ENCODE assay signal across 22 cellular contexts in the genomic region with DNA sequence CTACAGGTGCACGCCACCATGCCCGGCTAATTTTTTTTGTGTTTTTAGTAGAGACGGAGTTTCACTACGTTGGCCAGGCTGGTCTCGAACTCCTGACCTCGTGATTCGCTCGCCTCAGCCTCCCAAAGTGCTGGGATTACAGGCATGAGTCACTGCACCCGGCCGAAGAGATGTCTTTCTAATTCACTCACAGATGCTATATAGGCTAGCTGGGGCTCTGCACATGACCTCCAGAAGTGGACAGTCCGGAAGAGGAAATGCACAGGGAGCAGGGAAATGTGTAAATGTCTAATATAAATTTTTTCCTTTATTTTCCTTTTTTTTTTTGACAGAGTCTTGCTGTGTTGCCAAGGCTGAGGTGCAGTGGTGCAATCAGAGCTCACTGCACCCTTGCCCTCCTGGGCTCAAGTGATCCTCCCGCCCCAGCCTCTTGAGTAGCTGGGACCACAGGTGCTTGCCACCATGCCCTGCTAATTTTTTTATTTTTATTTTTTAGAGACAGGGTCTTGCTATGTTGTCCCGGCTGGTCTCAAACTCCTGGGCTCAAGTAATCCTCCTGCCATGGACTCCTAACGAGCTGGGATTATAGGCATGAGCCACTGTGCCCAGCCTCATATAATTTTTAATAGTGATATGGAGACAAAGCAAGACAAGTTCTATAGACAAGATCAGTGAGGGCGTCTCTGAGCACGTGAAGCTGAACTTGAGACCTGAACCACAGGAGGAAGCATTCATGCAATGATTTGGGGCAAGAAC. TPM values are rescaled to one million over a fixed set of nuclear protein-coding genes. Genes with fewer than 3 reads are reported as not detected.
DNase-seq lines count a peak whose midpoint lies in the region; ATAC-seq, FAIRE-seq and TF ChIP-seq lines count a peak whose summit lies in the region.
"Had no signal": no experiment of that assay in that cellular context is flagged by ENCODE, and none has a peak within 500 bp of the region (broad histone marks: within the 10 kb centered on the region; RNA-seq: fewer than 3 reads in every experiment).

No MANE protein-coding gene starts in this region.

- intact Hi-C loops in GM12878 (cut with micrococcal nuclease; ENCODE audit: unreplicated experiment): loop anchor here (10.0 kb wide), 1 partner anchor 283 kb away; a partner anchor contains a TSS

- H3K4me3 ChIP-seq in GM12878: no peak overlapping the region
- H3K4me3 ChIP-seq: BLaER1, GM23338, Peyer's patch had no signal

- in situ Hi-C loops in GM12878 (cut with MboI): loop anchor here (5.0 kb wide), 1 partner anchor 290 kb away; no protein-coding TSS in a partner anchor

- no peak overlapping the region for H3K9ac ChIP-seq in GM12878 (ENCODE audit: control insufficient read depth, insufficient read depth, low read length)
- H3K9ac ChIP-seq: BLaER1 had no signal

- no peak overlapping the region for H3K27ac ChIP-seq in GM12878 (ENCODE audit: control insufficient read depth, insufficient read depth)
- H3K27ac ChIP-seq: 22Rv1, BLaER1, Peyer's patch had no signal

- H3K4me2 ChIP-seq in GM12878 (ENCODE audit: control insufficient read depth, insufficient read depth): no peak overlapping the region
- H3K4me2 ChIP-seq: BLaER1, GM23338 had no signal

- 77% methylated on average over 16 of the region's 16 CpGs for WGBS in GM12878 (ENCODE audit: insufficient coverage, insufficient replicate concordance, low lambda C conversion rate, missing lambda C conversion rate)

- BruUV-seq in GM12878 (replicated peaks; lab: Mats Ljungman, UMichigan): no TSS peak

- no peaks in the 10 kb centered on the region; a peak in 1 of 4 replicates for H3K36me3 ChIP-seq in GM12878 (ENCODE audit: control insufficient read depth in 2 of 2, insufficient read depth in 2 of 2, low read length in 1 of 2)

- H3K9me3 Mint-ChIP-seq in activated naive CD4-positive, alpha-beta T cell treated with anti-CD3 and anti-CD28 coated beads, Interleukin-2, amount 50 U/mL, for 72 hours: no peaks in the 10 kb centered on the region
- no peaks in the 10 kb centered on the region for H3K9me3 Mint-ChIP-seq in activated naive CD4-positive, alpha-beta T cell treated with anti-CD3 and anti-CD28 coated beads, Interleukin-2, amount 10 ng/mL, durations not matched to agents 7 days and 5 days
- H3K9me3 Mint-ChIP-seq in stimulated activated memory B cell treated with anti-CD40 and anti-IgM and Interleukin-4, amounts not matched to agents 10 μg/mL and 1 μg/mL and 100 μg/mL, for 72 hours: no peaks in the 10 kb centered on the region
- H3K9me3 Mint-ChIP-seq: CD4-positive, alpha-beta T cell; GM23338 had no signal

- no peak for TF ChIP-seq RAD21 in GM12878 (IDR thresholded peaks at IDR 0.05; ENCODE audit: insufficient read depth, low read depth, low read length)

- DNase-seq in activated naive CD4-positive, alpha-beta T cell treated with anti-CD3 and anti-CD28 coated beads, Interleukin-2, amount 50 U/mL, for 72 hours (ENCODE audit: low spot score in 2 of 2): no peak
- no peak for DNase-seq in activated naive CD4-positive, alpha-beta T cell treated with anti-CD3 and anti-CD28 coated beads, Interleukin-2, amount 10 ng/mL, durations not matched to agents 7 days and 5 days
- DNase-seq in GM12878 (ENCODE audit: low read depth, low spot score) (no peak), hepatic stellate cell (ENCODE audit: low spot score) (no peak)
- DNase-seq in stimulated activated CD4-positive, alpha-beta T cell treated with anti-CD3 and anti-CD28 coated beads, Interleukin-4, amount 100 ng/mL, for 24 hours: no peak
- DNase-seq: ACHN; Caco-2; CD4-positive, alpha-beta T cell; DMS 273 treated with DMSO at 0.1 percent for 48 hours; DMS79 treated with DMSO at 0.1 percent for 48 hours; Kasumi-1; NCI-H1694 treated with DMSO at 0.1 percent for 48 hours; NCI-H446; NCI-H526; Peyer's patch had no signal

- no peak for TF ChIP-seq CTCF in GM12878 (IDR thresholded peaks at IDR 0.05 in 2 of 3, conservative IDR thresholded peaks at IDR 0.05 in 1 of 3; ENCODE audit: control insufficient read depth in 2 of 3, extremely low read depth in 1 of 3, insufficient read depth in 1 of 3, low read depth in 3 of 3, low read length in 3 of 3)

- no peaks in the 10 kb centered on the region for H3K27me3 ChIP-seq in GM12878 (replicated peaks in 1 of 2; ENCODE audit: control insufficient read depth in 2 of 2, insufficient read depth in 2 of 2, low read length in 1 of 2)
- H3K27me3 ChIP-seq: BLaER1, Peyer's patch had no signal

- H4K20me1 ChIP-seq in GM12878 (ENCODE audit: control insufficient read depth, insufficient read depth): no peaks in the 10 kb centered on the region
- H4K20me1 ChIP-seq: BLaER1 had no signal

- H3K9me3 ChIP-seq in GM12878 (replicated peaks; ENCODE audit: control insufficient read depth, insufficient read depth, low read length): no peaks in the 10 kb centered on the region
- H3K9me3 ChIP-seq: BLaER1, Caco-2, Peyer's patch had no signal

- TF ChIP-seq EP300 in GM12878 (IDR thresholded peaks at IDR 0.05; ENCODE audit: borderline replicate concordance in 1 of 2, control insufficient read depth in 1 of 2, low read depth in 2 of 2, low read length in 2 of 2): no peak

- POLR2A ChIA-PET in GM12878 (lab: Charles Lee): interaction anchor here (0.6 to 0.7 kb wide), 2 partner anchors 9 to 265 kb away, joined by 4 to 5 read pairs; a partner anchor contains a TSS

- SMC1A ChIA-PET in GM12878 (lab: Charles Lee; ENCODE audit: uncharacterized antibody, unreplicated experiment): interaction anchor here (1.2 kb wide), 1 partner anchor 352 kb away, joined by 3 read pairs; a partner anchor contains a TSS

- no peaks in the 10 kb centered on the region for H3K36me3 Mint-ChIP-seq in activated naive CD4-positive, alpha-beta T cell treated with anti-CD3 and anti-CD28 coated beads, Interleukin-2, amount 50 U/mL, for 72 hours
- H3K36me3 Mint-ChIP-seq in activated naive CD4-positive, alpha-beta T cell treated with anti-CD3 and anti-CD28 coated beads, Interleukin-2, amount 10 ng/mL, durations not matched to agents 7 days and 5 days: peaks cover 28% of the 10 kb centered on the region
- H3K36me3 Mint-ChIP-seq in stimulated activated memory B cell treated with anti-CD40 and anti-IgM and Interleukin-4, amounts not matched to agents 10 μg/mL and 1 μg/mL and 100 μg/mL, for 72 hours: peaks cover 15% of the 10 kb centered on the region

- no peak for ATAC-seq in activated naive CD4-positive, alpha-beta T cell treated with anti-CD3 and anti-CD28 coated beads, Interleukin-2, amount 50 U/mL, for 72 hours
- no peak for ATAC-seq in GM12878
- no peak for ATAC-seq in stimulated activated memory B cell treated with anti-CD40 and anti-IgM and Interleukin-4, amounts not matched to agents 10 μg/mL and 1 μg/mL and 100 μg/mL, for 72 hours
- ATAC-seq: HCT116 had no signal

- peak overlapping the region; percentile 33 to 59 for H3K27ac Mint-ChIP-seq in activated naive CD4-positive, alpha-beta T cell treated with anti-CD3 and anti-CD28 coated beads, Interleukin-2, amount 50 U/mL, for 72 hours
- no peak overlapping the region for H3K27ac Mint-ChIP-seq in activated naive CD4-positive, alpha-beta T cell treated with anti-CD3 and anti-CD28 coated beads, Interleukin-2, amount 10 ng/mL, durations not matched to agents 7 days and 5 days
- peak overlapping the region; percentile 48 for H3K27ac Mint-ChIP-seq in stimulated activated memory B cell treated with anti-CD40 and anti-IgM and Interleukin-4, amounts not matched to agents 10 μg/mL and 1 μg/mL and 100 μg/mL, for 72 hours
- H3K27ac Mint-ChIP-seq: GM23338 had no signal

- no peaks in the 10 kb centered on the region for H3K27me3 Mint-ChIP-seq in activated naive CD4-positive, alpha-beta T cell treated with anti-CD3 and anti-CD28 coated beads, Interleukin-2, amount 10 ng/mL, durations not matched to agents 7 days and 5 days
- H3K27me3 Mint-ChIP-seq in stimulated activated memory B cell treated with anti-CD40 and anti-IgM and Interleukin-4, amounts not matched to agents 10 μg/mL and 1 μg/mL and 100 μg/mL, for 72 hours: no peaks in the 10 kb centered on the region
- H3K27me3 Mint-ChIP-seq: CD4-positive, alpha-beta T cell had no signal

- H3K4me1 ChIP-seq in GM12878 (ENCODE audit: control insufficient read depth, insufficient read depth, low read length): no peaks in the 10 kb centered on the region
- H3K4me1 ChIP-seq: Caco-2, Peyer's patch had no signal

- peaks cover 11% of the 10 kb centered on the region for H3K4me1 Mint-ChIP-seq in activated naive CD4-positive, alpha-beta T cell treated with anti-CD3 and anti-CD28 coated beads, Interleukin-2, amount 10 ng/mL, durations not matched to agents 7 days and 5 days
- peaks cover 12% of the 10 kb centered on the region for H3K4me1 Mint-ChIP-seq in stimulated activated memory B cell treated with anti-CD40 and anti-IgM and Interleukin-4, amounts not matched to agents 10 μg/mL and 1 μg/mL and 100 μg/mL, for 72 hours

- CTCF ChIA-PET in activated naive CD4-positive, alpha-beta T cell treated with anti-CD3 and anti-CD28 coated beads, Interleukin-2, amount 10 ng/mL, durations not matched to agents 7 days and 5 days (lab: Charles Lee): interaction anchor here (1.0 to 2.5 kb wide), 5 partner anchors 9 to 31 kb away, joined by 3 to 12 read pairs (median 4); a partner anchor contains a TSS
- CTCF ChIA-PET in GM12878 (lab: Yijun Ruan, JAX): interaction anchor here (0.7 to 3.1 kb wide), 11 partner anchors 8 to 157 kb away, joined by 3 to 10 read pairs (median 3); a partner anchor contains a TSS

- no peak overlapping the region for H3K4me3 Mint-ChIP-seq in activated naive CD4-positive, alpha-beta T cell treated with anti-CD3 and anti-CD28 coated beads, Interleukin-2, amount 10 ng/mL, durations not matched to agents 7 days and 5 days
- no peak overlapping the region for H3K4me3 Mint-ChIP-seq in stimulated activated memory B cell treated with anti-CD40 and anti-IgM and Interleukin-4, amounts not matched to agents 10 μg/mL and 1 μg/mL and 100 μg/mL, for 72 hours
- H3K4me3 Mint-ChIP-seq: CD4-positive, alpha-beta T cell; GM23338 had no signal

- RAD21 ChIA-PET in GM12878 (lab: Charles Lee; ENCODE audit: unreplicated experiment): interaction anchor here (1.1 kb wide), 1 partner anchor 351 kb away, joined by 6 read pairs; a partner anchor contains a TSS

- no peaks in the 10 kb centered on the region for H3K79me2 ChIP-seq in GM12878 (ENCODE audit: control insufficient read depth, insufficient read depth, low read length)

- no peak for TF ChIP-seq POLR2A in GM12878 (IDR thresholded peaks at IDR 0.05; ENCODE audit: low read depth, low read length)

- H2AFZ ChIP-seq in GM12878 (ENCODE audit: control insufficient read depth, low read depth, low read length): no peak overlapping the region
- H2AFZ ChIP-seq: GM23338 had no signal

- peak; percentile 41 for FAIRE-seq in GM12878 (lab: Jason Lieb, UNC)
- FAIRE-seq: GM12892 had no signal

RNA-seq across cellular contexts. Expression of a gene that starts 8.4 kb away (rescaled TPM):
- 10 to 100 TPM; 24.8 to 33.3 TPM for total RNA-seq in activated naive CD4-positive, alpha-beta T cell treated with anti-CD3 and anti-CD28 coated beads, Interleukin-2, amount 50 U/mL, for 72 hours
- 6.6 and 6.9 TPM in 2 replicates for total RNA-seq in GM12878 (2013; cell fraction: nucleolus; rRNA removed)
- total RNA-seq in GM12878 (2014; rRNA removed): 23.4 and 24.1 TPM in 2 replicates
- total RNA-seq in GM12878 (2014; rRNA removed; fragmentation: Illumina TruSeq; extraction: Trizol): 7.0 and 11.3 TPM in 2 replicates
- total RNA-seq in GM12878 (2021): 19.9 and 21.2 TPM in 2 replicates
- polyA plus RNA-seq in GM12878 (2011; ENCODE audit: low read depth): 4.5 TPM
- 6.4 and 11.2 TPM in 2 replicates for polyA plus RNA-seq in GM12878 (2011; rRNA removed)
- polyA plus RNA-seq in GM12878 (2011; cell fraction: cytosol; rRNA removed): 13.5 and 21.3 TPM in 2 replicates
- polyA plus RNA-seq in GM12878 (2011; cell fraction: nucleus; rRNA removed): 11.9 and 15.0 TPM in 2 replicates
- 11.9 and 12.5 TPM in 2 replicates for polyA plus RNA-seq in GM12878 (2012)
- 1.0 and 5.0 TPM in 2 replicates for polyA plus RNA-seq in GM12878 (2014; fragmentation: Illumina TruSeq; extraction: Trizol)
- polyA plus RNA-seq in GM12878 (2014; fragmentation: Nextera tagmentation; extraction: Ambion mirVana): 1 to 10 TPM in 1 of 2 experiments, under 1 TPM in 1; 0.47 to 1.0 TPM
- polyA plus RNA-seq in GM12878 (2014; rRNA removed): 21.4 and 24.1 TPM in 2 replicates
- polyA plus RNA-seq in GM12878 (2016; fragmentation: Nextera tagmentation; extraction: Ambion mirVana): 10 to 100 TPM; 15.9 to 18.0 TPM
- 4.3 and 6.5 TPM in 2 replicates for polyA minus RNA-seq in GM12878 (2011; rRNA and poly(A)+ RNA removed)
- polyA minus RNA-seq in GM12878 (2011; cell fraction: cytosol; rRNA and poly(A)+ RNA removed): 27.1 and 42.4 TPM in 2 replicates
- polyA minus RNA-seq in GM12878 (2011; cell fraction: nucleus; rRNA and poly(A)+ RNA removed): 4.0 and 8.5 TPM in 2 replicates

RNA-seq across cellular contexts. Expression of a gene that starts 12.4 kb away (rescaled TPM):
- under 1 TPM; 0.20 to 0.97 TPM for total RNA-seq in activated naive CD4-positive, alpha-beta T cell treated with anti-CD3 and anti-CD28 coated beads, Interleukin-2, amount 50 U/mL, for 72 hours
- not detected in 2 replicates for total RNA-seq in GM12878 (2013; cell fraction: nucleolus; rRNA removed)
- not detected in 2 replicates for total RNA-seq in GM12878 (2014; rRNA removed)
- total RNA-seq in GM12878 (2014; rRNA removed; fragmentation: Illumina TruSeq; extraction: Trizol): not detected in 2 replicates
- not detected in 2 replicates for total RNA-seq in GM12878 (2021)
- polyA plus RNA-seq in GM12878 (2011; ENCODE audit: low read depth): not detected
- polyA plus RNA-seq in GM12878 (2011; rRNA removed): not detected in 2 replicates
- not detected in 2 replicates for polyA plus RNA-seq in GM12878 (2011; cell fraction: cytosol; rRNA removed)
- not detected in 2 replicates for polyA plus RNA-seq in GM12878 (2011; cell fraction: nucleus; rRNA removed)
- not detected in 2 replicates for polyA plus RNA-seq in GM12878 (2012)
- polyA plus RNA-seq in GM12878 (2014; fragmentation: Illumina TruSeq; extraction: Trizol): not detected in 2 replicates
- polyA plus RNA-seq in GM12878 (2014; fragmentation: Nextera tagmentation; extraction: Ambion mirVana): not detected
- polyA plus RNA-seq in GM12878 (2014; rRNA removed): not detected in 2 replicates
- not detected for polyA plus RNA-seq in GM12878 (2016; fragmentation: Nextera tagmentation; extraction: Ambion mirVana)
- polyA minus RNA-seq in GM12878 (2011; rRNA and poly(A)+ RNA removed): not detected in 2 replicates
- polyA minus RNA-seq in GM12878 (2011; cell fraction: cytosol; rRNA and poly(A)+ RNA removed): not detected in 2 replicates
- not detected in 2 replicates for polyA minus RNA-seq in GM12878 (2011; cell fraction: nucleus; rRNA and poly(A)+ RNA removed)
- total RNA-seq: CD4-positive, alpha-beta T cell; GM23338; Peyer's patch; SK-MEL-5 had no signal

RNA-seq across cellular contexts. Expression of a gene that starts 30.6 kb away (rescaled TPM):
- 100 to 1,000 TPM in 1 of 2 donors, 10 to 100 TPM in 1; 59.5 to 124 TPM for total RNA-seq in activated naive CD4-positive, alpha-beta T cell treated with anti-CD3 and anti-CD28 coated beads, Interleukin-2, amount 50 U/mL, for 72 hours
- total RNA-seq in GM12878 (2013; cell fraction: nucleolus; rRNA removed): 20.5 and 21.0 TPM in 2 replicates
- total RNA-seq in GM12878 (2014; rRNA removed) (27.2 and 27.9 TPM in 2 replicates), GM12878 (2014; rRNA removed; fragmentation: Illumina TruSeq; extraction: Trizol) (24.7 and 26.3 TPM in 2 replicates), GM12878 (2021) (39.4 and 40.8 TPM in 2 replicates)
- polyA plus RNA-seq in GM12878 (2011; ENCODE audit: low read depth): 16.0 TPM
- polyA plus RNA-seq in GM12878 (2011; rRNA removed) (36.8 and 45.7 TPM in 2 replicates), GM12878 (2014; fragmentation: Illumina TruSeq; extraction: Trizol) (34.9 and 38.0 TPM in 2 replicates), GM12878 (2014; fragmentation: Nextera tagmentation; extraction: Ambion mirVana) (1 to 10 TPM; 4.8 to 8.3 TPM), GM12878 (2014; rRNA removed) (31.6 and 31.9 TPM in 2 replicates), GM12878 (2016; fragmentation: Nextera tagmentation; extraction: Ambion mirVana) (10 to 100 TPM; 62.3 to 65.8 TPM)
- polyA plus RNA-seq in GM12878 (2011; cell fraction: cytosol; rRNA removed): 45.8 and 48.4 TPM in 2 replicates
- polyA plus RNA-seq in GM12878 (2011; cell fraction: nucleus; rRNA removed): 31.8 and 33.9 TPM in 2 replicates
- polyA plus RNA-seq in GM12878 (2012): 24.2 and 28.9 TPM in 2 replicates
- 40.0 and 44.6 TPM in 2 replicates for polyA minus RNA-seq in GM12878 (2011; rRNA and poly(A)+ RNA removed)
- polyA minus RNA-seq in GM12878 (2011; cell fraction: cytosol; rRNA and poly(A)+ RNA removed): 11.1 and 16.1 TPM in 2 replicates
- 15.0 and 18.5 TPM in 2 replicates for polyA minus RNA-seq in GM12878 (2011; cell fraction: nucleus; rRNA and poly(A)+ RNA removed)

RNA-seq across cellular contexts. Expression of a gene that starts 41.8 kb away (rescaled TPM):
- 100 to 1,000 TPM; 116 to 118 TPM for total RNA-seq in activated naive CD4-positive, alpha-beta T cell treated with anti-CD3 and anti-CD28 coated beads, Interleukin-2, amount 50 U/mL, for 72 hours
- total RNA-seq in GM12878 (2013; cell fraction: nucleolus; rRNA removed): 31.1 and 32.1 TPM in 2 replicates
- total RNA-seq in GM12878 (2014; rRNA removed) (54.0 and 70.3 TPM in 2 replicates), GM12878 (2014; rRNA removed; fragmentation: Illumina TruSeq; extraction: Trizol) (36.3 TPM in 2 replicates), GM12878 (2021) (86.1 and 92.0 TPM in 2 replicates)
- polyA plus RNA-seq in GM12878 (2011; ENCODE audit: low read depth): 27.9 TPM
- polyA plus RNA-seq in GM12878 (2011; rRNA removed) (12.0 and 37.4 TPM in 2 replicates), GM12878 (2014; fragmentation: Illumina TruSeq; extraction: Trizol) (27.2 and 65.9 TPM in 2 replicates), GM12878 (2014; fragmentation: Nextera tagmentation; extraction: Ambion mirVana) (10 to 100 TPM in 1 of 2 experiments, 1 to 10 TPM in 1; 9.6 to 23.9 TPM), GM12878 (2014; rRNA removed) (62.5 and 83.3 TPM in 2 replicates), GM12878 (2016; fragmentation: Nextera tagmentation; extraction: Ambion mirVana) (100 to 1,000 TPM; 148 to 157 TPM)
- polyA plus RNA-seq in GM12878 (2011; cell fraction: cytosol; rRNA removed): 56.8 and 68.9 TPM in 2 replicates
- 130 and 132 TPM in 2 replicates for polyA plus RNA-seq in GM12878 (2011; cell fraction: nucleus; rRNA removed)
- 62.6 and 65.3 TPM in 2 replicates for polyA plus RNA-seq in GM12878 (2012)
- 38.9 and 62.4 TPM in 2 replicates for polyA minus RNA-seq in GM12878 (2011; rRNA and poly(A)+ RNA removed)
- 55.6 and 60.3 TPM in 2 replicates for polyA minus RNA-seq in GM12878 (2011; cell fraction: cytosol; rRNA and poly(A)+ RNA removed)
- 27.8 and 41.1 TPM in 2 replicates for polyA minus RNA-seq in GM12878 (2011; cell fraction: nucleus; rRNA and poly(A)+ RNA removed)

RNA-seq across cellular contexts. Expression of a gene that starts 54.4 kb away (rescaled TPM):
- total RNA-seq in activated naive CD4-positive, alpha-beta T cell treated with anti-CD3 and anti-CD28 coated beads, Interleukin-2, amount 50 U/mL, for 72 hours: 100 to 1,000 TPM; 105 to 192 TPM
- 65.2 and 69.3 TPM in 2 replicates for total RNA-seq in GM12878 (2013; cell fraction: nucleolus; rRNA removed)
- total RNA-seq in GM12878 (2014; rRNA removed) (68.0 and 80.0 TPM in 2 replicates), GM12878 (2014; rRNA removed; fragmentation: Illumina TruSeq; extraction: Trizol) (47.8 and 54.2 TPM in 2 replicates), GM12878 (2021) (189 and 202 TPM in 2 replicates)
- polyA plus RNA-seq in GM12878 (2011; ENCODE audit: low read depth): 24.3 TPM
- polyA plus RNA-seq in GM12878 (2011; rRNA removed) (26.0 and 49.8 TPM in 2 replicates), GM12878 (2014; fragmentation: Illumina TruSeq; extraction: Trizol) (18.9 and 45.4 TPM in 2 replicates), GM12878 (2014; fragmentation: Nextera tagmentation; extraction: Ambion mirVana) (1 to 10 TPM; 1.0 to 1.4 TPM), GM12878 (2014; rRNA removed) (77.3 and 91.2 TPM in 2 replicates), GM12878 (2016; fragmentation: Nextera tagmentation; extraction: Ambion mirVana) (10 to 100 TPM; 51.3 to 60.1 TPM)
- 60.4 and 77.2 TPM in 2 replicates for polyA plus RNA-seq in GM12878 (2011; cell fraction: cytosol; rRNA removed)
- 89.7 and 112 TPM in 2 replicates for polyA plus RNA-seq in GM12878 (2011; cell fraction: nucleus; rRNA removed)
- polyA plus RNA-seq in GM12878 (2012): 75.7 and 100 TPM in 2 replicates
- 59.2 and 121 TPM in 2 replicates for polyA minus RNA-seq in GM12878 (2011; rRNA and poly(A)+ RNA removed)
- polyA minus RNA-seq in GM12878 (2011; cell fraction: cytosol; rRNA and poly(A)+ RNA removed): 51.6 and 70.8 TPM in 2 replicates
- 17.0 and 26.6 TPM in 2 replicates for polyA minus RNA-seq in GM12878 (2011; cell fraction: nucleus; rRNA and poly(A)+ RNA removed)
